8 cellular contexts compared by ENCODE assay signal in genomic region chr16:4309833-4310266, GRCh38. TPM values are rescaled to one million over a fixed set of nuclear protein-coding genes. Genes with fewer than 3 reads are reported as not detected.
DNase-seq lines count a peak whose midpoint lies in the region; ATAC-seq and TF ChIP-seq lines count a peak whose summit lies in the region.

No MANE protein-coding gene starts in this region.

- peaks cover 0 to 2% (median 0%) of the 10 kb centered on the region in 3 donors for H3K36me3 Mint-ChIP-seq in naive thymus-derived CD8-positive, alpha-beta T cell

- no peak for TF ChIP-seq POLR2A in esophagus muscularis mucosa (IDR thresholded peaks at IDR 0.05; ENCODE audit: low read depth)

- H3K4me3 ChIP-seq in GM12864 (ENCODE audit: low read depth, low read length): no peak overlapping the region
- no peak overlapping the region for H3K4me3 ChIP-seq in esophagus muscularis mucosa

- no peak for TF ChIP-seq EP300 in esophagus muscularis mucosa (IDR thresholded peaks at IDR 0.05)

- H3K4me3 Mint-ChIP-seq in naive thymus-derived CD8-positive, alpha-beta T cell: peak overlapping the region in 2 of 10 donors; percentile 48 to 57

- H3K27ac Mint-ChIP-seq in naive thymus-derived CD8-positive, alpha-beta T cell: peak overlapping the region in 3 of 10 donors; percentile 63 to 96 (median 65)

- DNase-seq in GM12864 (ENCODE audit: low read depth) (peak; percentile 50), NCI-H2196 (lab: John Stamatoyannopoulos, UW; ENCODE audit: unreplicated experiment) (peak; percentile 63), esophagus muscularis mucosa (ENCODE audit: extremely low spot score) (no peak)
- DNase-seq in activated CD8-positive, alpha-beta memory T cell treated with anti-CD3 and anti-CD28 coated beads for 24 hours: peak; percentile 79
- DNase-seq in naive thymus-derived CD8-positive, alpha-beta T cell: peak in 9 of 10 donors; percentile 36 to 73 (median 52)

- intact Hi-C loops in esophagus muscularis mucosa (cut with DNase I): no loop called here

- TF ChIP-seq CTCF in GM12864 (IDR thresholded peaks at IDR 0.05; ENCODE audit: low read depth, low read length, missing control alignments) (peak; percentile 93), esophagus muscularis mucosa (IDR thresholded peaks at IDR 0.05) (peak; percentile 50 to 75 (median 64))

- ATAC-seq in naive thymus-derived CD8-positive, alpha-beta T cell: no peak
- ATAC-seq in GM18498 (IDR thresholded peaks at IDR 0.05; ENCODE audit: unreplicated experiment) (no peak), HG03442 (IDR thresholded peaks at IDR 0.05; ENCODE audit: unreplicated experiment) (no peak), GM21390 (IDR thresholded peaks at IDR 0.05; ENCODE audit: unreplicated experiment) (no peak)

- peaks cover 16 to 40% (median 29%) of the 10 kb centered on the region in 4 donors for H3K4me1 Mint-ChIP-seq in naive thymus-derived CD8-positive, alpha-beta T cell

- no peaks in the 10 kb centered on the region for H3K36me3 ChIP-seq in esophagus muscularis mucosa

- peak overlapping the region; percentile 61 to 79 (median 70) for H3K27ac ChIP-seq in esophagus muscularis mucosa (replicated peaks in 1 of 4)

- H3K9me3 ChIP-seq in esophagus muscularis mucosa: no peaks in the 10 kb centered on the region

- POLR2A ChIA-PET in naive thymus-derived CD8-positive, alpha-beta T cell (lab: Charles Lee): interaction anchor here (0.5 to 5.1 kb wide), 5 partner anchors 14 to 135 kb away, joined by 4 to 31 read pairs (median 5); partner anchors contain the start of gene TFAP4

- H3K27me3 Mint-ChIP-seq in naive thymus-derived CD8-positive, alpha-beta T cell: peaks cover 8 to 13% (median 9%) of the 10 kb centered on the region in 5 donors

- H3K27me3 ChIP-seq in esophagus muscularis mucosa: no peaks in the 10 kb centered on the region

- H3K4me1 ChIP-seq in esophagus muscularis mucosa: peaks cover 28 to 51% (median 45%) of the 10 kb centered on the region in 4 donors

- WGBS in esophagus muscularis mucosa: 52% methylated on average over 8 of the region's 11 CpGs

- no peaks in the 10 kb centered on the region for H3K9me3 Mint-ChIP-seq in naive thymus-derived CD8-positive, alpha-beta T cell

RNA-seq across cellular contexts. Expression of gene GLIS2, which starts 6.0 kb away (rescaled TPM):
- 10 to 100 TPM; 10.8 to 32.6 (median 14.9) TPM for total RNA-seq in esophagus muscularis mucosa
- under 1 TPM in 1 of 2 experiments, not detected in 1; 0.10 TPM for total RNA-seq in naive thymus-derived CD8-positive, alpha-beta T cell
- polyA plus RNA-seq in naive thymus-derived CD8-positive, alpha-beta T cell: not detected

RNA-seq across cellular contexts. Expression of gene TFAP4, which starts 37.0 kb away (rescaled TPM):
- 1 to 10 TPM; 2.8 to 4.6 (median 3.7) TPM for total RNA-seq in esophagus muscularis mucosa
- 10 to 100 TPM; 32.6 to 39.8 TPM for total RNA-seq in naive thymus-derived CD8-positive, alpha-beta T cell
- 1 to 10 TPM in 2 of 3 donors, under 1 TPM in 1; 0.84 to 3.0 (median 1.3) TPM for polyA plus RNA-seq in naive thymus-derived CD8-positive, alpha-beta T cell

RNA-seq across cellular contexts. Expression of gene PAM16, which starts 41.3 kb away (rescaled TPM):
- 10 to 100 TPM; 24.5 to 44.1 (median 40.2) TPM for total RNA-seq in esophagus muscularis mucosa
- 10 to 100 TPM; 40.9 to 46.1 TPM for total RNA-seq in naive thymus-derived CD8-positive, alpha-beta T cell
- polyA plus RNA-seq in naive thymus-derived CD8-positive, alpha-beta T cell: 10 to 100 TPM; 33.6 to 44.4 (median 39.3) TPM

Comparison
In these comparisons a context has a peak if more than half of its experiments do, and no peak if none do; other contexts are left out.
1. RNA of gene GLIS2, which starts 6.0 kb away (total RNA-seq): 10.8 to 32.6 TPM in esophagus muscularis mucosa; 0.10 TPM in naive thymus-derived CD8-positive, alpha-beta T cell; every median in the first group is over 10 times any median in the second.
2. RNA of gene TFAP4, which starts 37.0 kb away (total RNA-seq): 32.6 to 39.8 TPM in naive thymus-derived CD8-positive, alpha-beta T cell; 2.8 to 4.6 TPM in esophagus muscularis mucosa; every median in the first group is over 4 times any median in the second.